In genomic region chr15:67468431-67468830, GRCh38 we compare ENCODE assay signal across 19 cellular contexts. TPM values are rescaled to one million over a fixed set of nuclear protein-coding genes. Genes with fewer than 3 reads are reported as not detected.
DNase-seq lines count a peak whose midpoint lies in the region; FAIRE-seq and TF ChIP-seq lines count a peak whose summit lies in the region.
"Had no signal": no experiment of that assay in that cellular context is flagged by ENCODE, and none has a peak within 500 bp of the region (broad histone marks: within the 10 kb centered on the region; RNA-seq: fewer than 3 reads in every experiment).

No MANE protein-coding gene starts in this region.

- H3K4me3 ChIP-seq in SJCRH30 (no peak overlapping the region), small intestine (ENCODE audit: low read depth in 1 of 2, low read length in 2 of 2) (no peak overlapping the region)
- H3K4me3 ChIP-seq: HAP-1, PC-9, SJSA1 had no signal

- H3K9me3 ChIP-seq in SJCRH30 (replicated peaks) = no peaks in the 10 kb centered on the region
- no peaks in the 10 kb centered on the region for H3K9me3 ChIP-seq in small intestine (ENCODE audit: control insufficient read depth, low read depth)
- H3K9me3 ChIP-seq: HAP-1, SJSA1 had no signal

- no peak for FAIRE-seq in small intestine (lab: Jason Lieb, UNC)

- DNase-seq in COR-L47 (lab: John Stamatoyannopoulos, UW) (peak; percentile 78), NCI-H1417 (lab: John Stamatoyannopoulos, UW) (peak in 2 of 3 experiments; percentile 42 to 81), SJCRH30 (peak; percentile 16 to 68), midbrain (lab: John Stamatoyannopoulos, UW) (peak; percentile 18), GM20000 (ENCODE audit: low spot score) (no peak), small intestine (no peak), MV-4-11 (lab: John Stamatoyannopoulos, UW) (no peak)
- DNase-seq: Calu3; CD4-positive, CD25-positive, alpha-beta regulatory T cell; DMS79 treated with DMSO at 0.1 percent for 48 hours; IMR-90; Karpas-422; MM.1S; NCI-H2081; NCI-H345; NCI-H748 treated with DMSO at 0.1 percent for 48 hours; PC-9 had no signal

- 79 to 90% (median 90%) methylated on average over 3 of the region's 3 CpGs for WGBS in small intestine, 3 donors

- H3K36me3 ChIP-seq in SJCRH30 = no peaks in the 10 kb centered on the region
- H3K36me3 ChIP-seq in small intestine (ENCODE audit: control insufficient read depth in 2 of 2, insufficient read depth in 2 of 2, low read length in 2 of 2) = no peaks in the 10 kb centered on the region
- H3K36me3 ChIP-seq: HAP-1, SJSA1 had no signal

- H3K4me1 ChIP-seq in SJCRH30 (peaks cover 35% of the 10 kb centered on the region), small intestine (ENCODE audit: control insufficient read depth in 2 of 2, insufficient read depth in 1 of 2, low read depth in 1 of 2, low read length in 1 of 2) (no peaks in the 10 kb centered on the region)
- H3K4me1 ChIP-seq: HAP-1 had no signal

- TF ChIP-seq CTCF in GM20000 (IDR thresholded peaks at IDR 0.05; ENCODE audit: extremely low read depth, missing control alignments) = no peak

- H3K27me3 ChIP-seq in SJCRH30 (no peaks in the 10 kb centered on the region), small intestine (ENCODE audit: control insufficient read depth in 2 of 2, insufficient read depth in 2 of 2, low read length in 2 of 2) (no peaks in the 10 kb centered on the region)
- H3K27me3 ChIP-seq: SJSA1 had no signal

- H3K27ac ChIP-seq in SJCRH30 (peak overlapping the region; percentile 48), small intestine (ENCODE audit: low read depth in 1 of 2, low read length in 1 of 2) (no peak overlapping the region)
- H3K27ac ChIP-seq: PC-9, SJSA1 had no signal

RNA-seq across cellular contexts. Expression of gene C15orf61, which starts 52.5 kb away (rescaled TPM):
- 5.2 and 6.6 TPM in 2 replicates for total RNA-seq in SJCRH30 (2014; rRNA removed; shearing (Covaris generic))
- polyA plus RNA-seq in small intestine = 1 to 10 TPM; 2.2 to 3.2 (median 2.4) TPM

Comparison
In these comparisons a context has a peak if more than half of its experiments do, and no peak if none do; other contexts are left out.
1. DNase-seq: peak in COR-L47 (single experiment), NCI-H1417 (2 of 3), SJCRH30 (2 of 2) and midbrain (single experiment); none in GM20000 (single experiment), small intestine (single experiment) and MV-4-11 (single experiment).